In the genomic region with DNA sequence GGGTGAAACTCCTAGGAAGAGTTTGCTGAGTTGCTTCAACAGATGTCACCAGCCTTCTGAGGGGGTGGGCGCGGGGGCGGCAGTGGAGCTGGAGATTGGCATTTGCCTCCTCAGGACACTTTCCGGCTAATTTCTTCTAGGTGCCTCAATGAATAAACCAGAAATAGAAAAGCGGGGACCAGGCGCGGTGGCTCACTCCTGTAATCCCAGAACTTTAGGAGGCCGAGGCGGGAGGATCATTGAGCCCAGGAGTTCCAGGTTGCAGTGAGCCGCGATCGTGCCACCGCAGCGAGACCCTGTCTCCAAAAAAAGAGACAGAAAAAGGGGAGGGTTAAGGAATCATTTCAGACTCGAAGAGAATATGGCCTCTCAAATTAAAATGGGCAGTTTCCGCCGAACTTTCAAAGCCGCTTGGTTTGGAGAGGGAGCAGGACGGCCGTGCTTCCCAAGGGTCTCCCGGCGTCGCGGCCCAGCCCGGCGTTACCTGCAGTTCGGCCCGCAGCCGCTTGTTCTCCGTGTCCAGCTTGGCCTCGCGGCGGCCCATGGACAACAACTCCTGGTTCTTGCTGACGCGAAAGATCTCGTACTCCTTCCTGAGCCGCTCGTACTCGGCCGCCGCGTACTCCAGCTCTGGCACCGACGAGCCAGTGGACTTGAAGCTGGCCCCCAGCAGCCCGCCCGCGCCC, we compare ENCODE assay signal across 8 cellular contexts. TPM values are rescaled to one million over a fixed set of nuclear protein-coding genes. Genes with fewer than 3 reads are reported as not detected.
DNase-seq lines count a peak whose midpoint lies in the region; ATAC-seq and TF ChIP-seq lines count a peak whose summit lies in the region.

No MANE protein-coding gene starts in this region.

- peak overlapping the region; percentile 96 for H3K4me3 Mint-ChIP-seq in activated naive CD8-positive, alpha-beta T cell treated with anti-CD3 and anti-CD28 coated beads, Interleukin-2, amount 10 ng/mL, durations not matched to agents 7 days and 5 days
- H3K4me3 Mint-ChIP-seq in osteocyte (ENCODE audit: unreplicated experiment), result peak overlapping the region; percentile 94

- TF ChIP-seq CTCF in osteocyte (IDR thresholded peaks at IDR 0.05), result peak; percentile 35
- no peak for TF ChIP-seq CTCF in GM10248 (IDR thresholded peaks at IDR 0.05; ENCODE audit: control extremely low read depth, extremely low read depth, low read depth, missing control alignments)

- H3K27ac Mint-ChIP-seq in activated naive CD8-positive, alpha-beta T cell treated with anti-CD3 and anti-CD28 coated beads, Interleukin-2, amount 10 ng/mL, durations not matched to agents 7 days and 5 days, result peak overlapping the region; percentile 90
- peak overlapping the region; percentile 91 for H3K27ac Mint-ChIP-seq in osteocyte (ENCODE audit: unreplicated experiment)

- POLR2A ChIA-PET in activated naive CD8-positive, alpha-beta T cell treated with anti-CD3 and anti-CD28 coated beads, Interleukin-2, amount 10 ng/mL, durations not matched to agents 7 days and 5 days (lab: Charles Lee), result no interaction called here
- POLR2A ChIA-PET in GM10248 (lab: Yijun Ruan, JAX), result interaction anchor here (0.7 kb wide), 1 partner anchor 677 kb away, joined by 3 read pairs; no protein-coding TSS in a partner anchor

- no peaks in the 10 kb centered on the region for H3K27me3 Mint-ChIP-seq in activated naive CD8-positive, alpha-beta T cell treated with anti-CD3 and anti-CD28 coated beads, Interleukin-2, amount 10 ng/mL, durations not matched to agents 7 days and 5 days
- H3K27me3 Mint-ChIP-seq in osteocyte (ENCODE audit: unreplicated experiment), result no peaks in the 10 kb centered on the region

- CTCF ChIA-PET in GM10248 (lab: Yijun Ruan, JAX), result interaction anchor here (1.0 kb wide), 1 partner anchor 9 kb away, joined by 3 read pairs; no protein-coding TSS in a partner anchor

- intact Hi-C loops in Right ventricle myocardium superior (cut with DNase I), result loop anchor here (10.0 kb wide), 1 partner anchor 863 kb away; no protein-coding TSS in a partner anchor

- peaks cover 15% of the 10 kb centered on the region for H3K36me3 Mint-ChIP-seq in activated naive CD8-positive, alpha-beta T cell treated with anti-CD3 and anti-CD28 coated beads, Interleukin-2, amount 10 ng/mL, durations not matched to agents 7 days and 5 days
- peaks cover 13% of the 10 kb centered on the region for H3K36me3 Mint-ChIP-seq in osteocyte (ENCODE audit: unreplicated experiment)

- ATAC-seq in HG02840 (IDR thresholded peaks at IDR 0.05; ENCODE audit: low FRiP score, unreplicated experiment) (peak; percentile 23), Right ventricle myocardium superior (ENCODE audit: poor library complexity) (peak; percentile 36)
- ATAC-seq in activated naive CD8-positive, alpha-beta T cell treated with anti-CD3 and anti-CD28 coated beads, Interleukin-2, amount 10 ng/mL, durations not matched to agents 7 days and 5 days (ENCODE audit: low read depth), result peak; percentile 37

- DNase-seq in NOMO-1 (lab: John Stamatoyannopoulos, UW; ENCODE audit: unreplicated experiment in 2 of 2) (peak; percentile 65 to 69), NOMO-1 treated with dmso at 0.1 percent for 144 hours (lab: John Stamatoyannopoulos, UW; ENCODE audit: unreplicated experiment) (no peak), NCI-H526 treated with DMSO at 0.1 percent for 48 hours (lab: John Stamatoyannopoulos, UW) (peak; percentile 54), Right ventricle myocardium superior (peak; percentile 86), osteocyte (ENCODE audit: extremely low spot score, unreplicated experiment) (peak; percentile 89), GM10248 (ENCODE audit: extremely low spot score) (no peak)
- no peak for DNase-seq in activated naive CD8-positive, alpha-beta T cell treated with anti-CD3 and anti-CD28 coated beads, Interleukin-2, amount 10 ng/mL, durations not matched to agents 7 days and 5 days

- no peaks in the 10 kb centered on the region for H3K9me3 Mint-ChIP-seq in activated naive CD8-positive, alpha-beta T cell treated with anti-CD3 and anti-CD28 coated beads, Interleukin-2, amount 10 ng/mL, durations not matched to agents 7 days and 5 days
- H3K9me3 Mint-ChIP-seq in osteocyte (ENCODE audit: unreplicated experiment), result no peaks in the 10 kb centered on the region

- peaks cover 17% of the 10 kb centered on the region for H3K4me1 Mint-ChIP-seq in activated naive CD8-positive, alpha-beta T cell treated with anti-CD3 and anti-CD28 coated beads, Interleukin-2, amount 10 ng/mL, durations not matched to agents 7 days and 5 days
- H3K4me1 Mint-ChIP-seq in osteocyte (ENCODE audit: unreplicated experiment), result peaks cover 45% of the 10 kb centered on the region

RNA-seq across cellular contexts. Expression of a gene that starts 0.6 kb away (rescaled TPM):
- 10 to 100 TPM; 31.5 to 32.2 TPM for total RNA-seq in activated naive CD8-positive, alpha-beta T cell treated with anti-CD3 and anti-CD28 coated beads, Interleukin-2, amount 10 ng/mL, durations not matched to agents 7 days and 5 days
- 9.3 TPM for total RNA-seq in Right ventricle myocardium superior
- 26.4 and 27.2 TPM in 2 replicates for total RNA-seq in osteocyte

Comparison
In these comparisons a context has a peak if more than half of its experiments do, and no peak if none do; other contexts are left out.
1. DNase-seq: peak in NOMO-1 (2 of 2), NCI-H526 treated with DMSO at 0.1 percent for 48 hours (single experiment), Right ventricle myocardium superior (single experiment) and osteocyte (single experiment); none in NOMO-1 treated with dmso at 0.1 percent for 144 hours (single experiment), activated naive CD8-positive, alpha-beta T cell treated with anti-CD3 and anti-CD28 coated beads, Interleukin-2, amount 10 ng/mL, durations not matched to agents 7 days and 5 days (single experiment) and GM10248 (single experiment).
2. Peak in every context shown above with its lines, with median percentiles within 50 percentile points of each other: ATAC-seq.